In genomic region chr3:11558461-11558903, GRCh38 we compare ENCODE assay signal across 16 cellular contexts.
DNase-seq lines count a peak whose midpoint lies in the region; ATAC-seq, FAIRE-seq and TF ChIP-seq lines count a peak whose summit lies in the region.
"Had no signal": no experiment of that assay in that cellular context is flagged by ENCODE, and none has a peak within 500 bp of the region (broad histone marks: within the 10 kb centered on the region; RNA-seq: fewer than 3 reads in every experiment).

No MANE protein-coding gene starts in this region.

- TF ChIP-seq EP300 in gastroesophageal sphincter (IDR thresholded peaks at IDR 0.05): no peak

- H3K4me1 Mint-ChIP-seq in activated B cell treated with CpG ODN at 0.5 μM for 24 hours (no peaks in the 10 kb centered on the region), immature natural killer cell (peaks cover 5 to 10% of the 10 kb centered on the region in 2 donors)

- H3K27me3 Mint-ChIP-seq in activated B cell treated with CpG ODN at 0.5 μM for 24 hours (no peaks in the 10 kb centered on the region), immature natural killer cell (ENCODE audit: low read depth in 3 of 3) (peaks cover 0 to 10% (median 2%) of the 10 kb centered on the region in 3 donors)
- H3K27me3 Mint-ChIP-seq: IgD-negative memory B cell; naive thymus-derived CD4-positive, alpha-beta T cell had no signal

- peak overlapping the region in 6 of 11 experiments; percentile 8 to 44 (median 26); a peak in 4 of 22 replicates for H3K9ac ChIP-seq in BLaER1 treated with 17β-estradiol and CSF1 and Interleukin-3, amounts not matched to agents 10 nM and 100 nM
- H3K9ac ChIP-seq in rectal smooth muscle tissue (ENCODE audit: low read length): no peak overlapping the region

- H3K36me3 Mint-ChIP-seq in activated B cell treated with CpG ODN at 0.5 μM for 24 hours (ENCODE audit: low read depth) (peaks cover 75% of the 10 kb centered on the region), immature natural killer cell (peaks cover 0 to 10% (median 5%) of the 10 kb centered on the region in 3 donors)

- no peak for FAIRE-seq in frontal cortex (lab: Jason Lieb, UNC)

- TF ChIP-seq CTCF in activated B cell treated with CpG ODN at 0.5 μM for 24 hours (IDR thresholded peaks at IDR 0.05): no peak
- TF ChIP-seq CTCF in gastroesophageal sphincter (IDR thresholded peaks at IDR 0.05): no peak

- H3K27ac Mint-ChIP-seq in activated B cell treated with CpG ODN at 0.5 μM for 24 hours (peak overlapping the region; percentile 1), immature natural killer cell (peak overlapping the region in 2 of 6 donors; percentile 49 to 63)
- H3K27ac Mint-ChIP-seq: activated T-cell treated with anti-CD3 and anti-CD28 coated beads, Interleukin-2, amount 50 U/mL, for 72 hours had no signal

- no peaks in the 10 kb centered on the region for H3K27me3 ChIP-seq in BLaER1 treated with 17β-estradiol and CSF1 and Interleukin-3, amounts not matched to agents 10 nM and 100 nM
- no peaks in the 10 kb centered on the region for H3K27me3 ChIP-seq in gastroesophageal sphincter
- no peaks in the 10 kb centered on the region for H3K27me3 ChIP-seq in rectal smooth muscle tissue (ENCODE audit: control insufficient read depth, insufficient read depth, low read length)
- H3K27me3 ChIP-seq: SJSA1 had no signal

- CTCF ChIA-PET in activated B cell treated with CpG ODN at 0.5 μM for 24 hours (lab: Charles Lee): no interaction called here

- WGBS in gastroesophageal sphincter (ENCODE audit: low coverage in 1 of 2), 2 donors: 100% methylated on average over 1 of the region's 17 CpGs; no CpG with 5 or more reads in 1 of the 2 donors

- intact Hi-C loops in activated B cell treated with CpG ODN at 0.5 μM for 24 hours (cut with micrococcal nuclease): no loop called here

- POLR2A ChIA-PET in activated B cell treated with CpG ODN at 0.5 μM for 24 hours (lab: Charles Lee): no interaction called here

- H3K36me3 ChIP-seq in BLaER1 treated with 17β-estradiol and CSF1 and Interleukin-3, amounts not matched to agents 10 nM and 100 nM: peaks cover 87 to 100% (median 97%) of the 10 kb centered on the region in 11 experiments
- H3K36me3 ChIP-seq in gastroesophageal sphincter: peaks cover 0 to 64% of the 10 kb centered on the region in 2 donors
- H3K36me3 ChIP-seq in rectal smooth muscle tissue (ENCODE audit: control insufficient read depth, insufficient read depth, low read length): peaks cover 6% of the 10 kb centered on the region

- H4K20me1 ChIP-seq in BLaER1 treated with 17β-estradiol and CSF1 and Interleukin-3, amounts not matched to agents 10 nM and 100 nM: peaks cover 95 to 100% (median 100%) of the 10 kb centered on the region in 11 experiments

- H3K4me1 ChIP-seq in BLaER1 treated with 17β-estradiol and CSF1 and Interleukin-3, amounts not matched to agents 10 nM and 100 nM: peaks cover 31 to 82% (median 77%) of the 10 kb centered on the region in 10 experiments
- H3K4me1 ChIP-seq in gastroesophageal sphincter: peaks cover 0 to 100% (median 36%) of the 10 kb centered on the region in 3 donors
- peaks cover 18% of the 10 kb centered on the region for H3K4me1 ChIP-seq in rectal smooth muscle tissue (ENCODE audit: control insufficient read depth, insufficient read depth, low read length)

- no peaks in the 10 kb centered on the region for H3K9me3 Mint-ChIP-seq in activated B cell treated with CpG ODN at 0.5 μM for 24 hours
- H3K9me3 Mint-ChIP-seq in immature natural killer cell: no peaks in the 10 kb centered on the region
- H3K9me3 Mint-ChIP-seq: activated T-cell treated with anti-CD3 and anti-CD28 coated beads, Interleukin-2, amount 50 U/mL, for 72 hours; IgD-negative memory B cell; naive thymus-derived CD4-positive, alpha-beta T cell; WTC11 had no signal

- H3K9me3 ChIP-seq in BLaER1 treated with 17β-estradiol and CSF1 and Interleukin-3, amounts not matched to agents 10 nM and 100 nM (replicated peaks in 1 of 11): no peaks in the 10 kb centered on the region
- no peaks in the 10 kb centered on the region for H3K9me3 ChIP-seq in gastroesophageal sphincter
- H3K9me3 ChIP-seq: SJSA1 had no signal

- H3K27ac ChIP-seq in BLaER1 treated with 17β-estradiol and CSF1 and Interleukin-3, amounts not matched to agents 10 nM and 100 nM: peak overlapping the region in 8 of 11 experiments; percentile 18 to 47 (median 33); a peak in 10 of 22 replicates
- H3K27ac ChIP-seq in gastroesophageal sphincter: peak overlapping the region in 3 of 4 donors; percentile 25 to 64 (median 53)
- H3K27ac ChIP-seq in rectal smooth muscle tissue (ENCODE audit: low read depth, low read length): peak overlapping the region; percentile 9

- no peak overlapping the region for H3K4me3 Mint-ChIP-seq in activated B cell treated with CpG ODN at 0.5 μM for 24 hours
- H3K4me3 Mint-ChIP-seq in immature natural killer cell: no peak overlapping the region
- H3K4me3 Mint-ChIP-seq: activated T-cell treated with anti-CD3 and anti-CD28 coated beads, Interleukin-2, amount 50 U/mL, for 72 hours; IgD-negative memory B cell; naive thymus-derived CD4-positive, alpha-beta T cell; WTC11 had no signal

- no peak for TF ChIP-seq POLR2A in gastroesophageal sphincter (IDR thresholded peaks at IDR 0.05)

- H3K4me3 ChIP-seq in BLaER1 treated with 17β-estradiol and CSF1 and Interleukin-3, amounts not matched to agents 10 nM and 100 nM: peak overlapping the region in 1 of 10 experiments; percentile 10; a peak in 1 of 20 replicates
- H3K4me3 ChIP-seq in gastroesophageal sphincter (no peak overlapping the region), rectal smooth muscle tissue (ENCODE audit: low read length) (no peak overlapping the region)
- H3K4me3 ChIP-seq: SJSA1 had no signal

- ATAC-seq in activated B cell treated with CpG ODN at 0.5 μM for 24 hours (ENCODE audit: low read depth): no peak
- no peak for ATAC-seq in gastroesophageal sphincter
- ATAC-seq: WTC11 had no signal

- DNase-seq in activated B cell treated with CpG ODN at 0.5 μM for 24 hours: no peak
- no peak for DNase-seq in NCI-H1436 treated with DMSO at 0.1 percent for 48 hours (lab: John Stamatoyannopoulos, UW)
- DNase-seq in HCEC 1CT: no peak
- no peak for DNase-seq in immature natural killer cell
- no peak for DNase-seq in frontal cortex (ENCODE audit: low spot score in 2 of 2)
- DNase-seq: naive thymus-derived CD4-positive, alpha-beta T cell; NCI-H1694 treated with DMSO at 0.1 percent for 48 hours; NCI-H82; stimulated activated CD4-positive, alpha-beta T cell treated with anti-CD3 and anti-CD28 coated beads, Interleukin-12 subunit alpha, Interleukin-12 subunit beta, amount 100 ng/mL, for 4 hours had no signal

- H3K4me2 ChIP-seq in BLaER1 treated with 17β-estradiol and CSF1 and Interleukin-3, amounts not matched to agents 10 nM and 100 nM: peak overlapping the region; percentile 2 to 87 (median 73); a peak in 19 of 22 replicates
